16 cellular contexts compared by ENCODE assay signal in genomic region chr5:30069441-30070263, GRCh38.
"Had no signal": no experiment of that assay in that cellular context is flagged by ENCODE, and none has a peak within 500 bp of the region (broad histone marks: within the 10 kb centered on the region; RNA-seq: fewer than 3 reads in every experiment).

No MANE protein-coding gene starts in this region.

- H3K4me1 ChIP-seq: body of pancreas, heart right ventricle, transverse colon had no signal

- H3K36me3 ChIP-seq: cardiac muscle cell, heart right ventricle, transverse colon had no signal

- H3K9me3 ChIP-seq: body of pancreas, transverse colon had no signal

- DNase-seq: activated effector memory CD4-positive, alpha-beta T cell treated with anti-CD3 and anti-CD28 coated beads, Interleukin-2, amount 50 U/mL, for 16 hours; activated naive CD4-positive, alpha-beta T cell treated with anti-CD3 and anti-CD28 coated beads, Interleukin-2, amount 50 U/mL, for 16 hours; activated naive CD8-positive, alpha-beta T cell treated with anti-CD3 and anti-CD28 coated beads, Interleukin-2, amount 50 U/mL, for 24 hours; activated T-cell treated with anti-CD3 and anti-CD28 coated beads, Interleukin-2, amount 50 U/mL, for 48 hours; body of pancreas; heart right ventricle; islet precursor cell; left colon; nephron progenitor cell; nucleus accumbens; stimulated activated CD4-positive, alpha-beta T cell treated with anti-CD3 and anti-CD28 coated beads, Interleukin-4, amount 100 ng/mL, for 4 hours; T1000; transverse colon had no signal

- ATAC-seq: activated naive CD8-positive, alpha-beta T cell treated with anti-CD3 and anti-CD28 coated beads, Interleukin-2, amount 50 U/mL, for 24 hours; body of pancreas; heart right ventricle; left colon; WTC11 had no signal

- H3K27me3 ChIP-seq: body of pancreas, cardiac muscle cell, heart right ventricle, transverse colon had no signal

- H3K27ac Mint-ChIP-seq: activated naive CD8-positive, alpha-beta T cell treated with anti-CD3 and anti-CD28 coated beads, Interleukin-2, amount 50 U/mL, for 24 hours; nephron progenitor cell; T-helper 1 cell treated with Interleukin-12 subunit alpha and Interleukin-12 subunit beta and Interleukin-4 antibody, amounts not matched to agents 30 μg/mL and 1 μg/mL, for 36 hours; WTC11 had no signal

- H3K9me3 Mint-ChIP-seq: nephron progenitor cell had no signal

- H3K4me3 ChIP-seq: body of pancreas, cardiac muscle cell, heart right ventricle, transverse colon had no signal

- H3K4me1 Mint-ChIP-seq: activated naive CD8-positive, alpha-beta T cell treated with anti-CD3 and anti-CD28 coated beads, Interleukin-2, amount 50 U/mL, for 24 hours; nephron progenitor cell; WTC11 had no signal

- H3K27ac ChIP-seq: body of pancreas, cardiac muscle cell, heart right ventricle, transverse colon had no signal

- H3K4me3 Mint-ChIP-seq: activated naive CD8-positive, alpha-beta T cell treated with anti-CD3 and anti-CD28 coated beads, Interleukin-2, amount 50 U/mL, for 24 hours; nephron progenitor cell; T-helper 1 cell treated with Interleukin-12 subunit alpha and Interleukin-12 subunit beta and Interleukin-4 antibody, amounts not matched to agents 30 μg/mL and 1 μg/mL, for 36 hours; WTC11 had no signal

- H3K27me3 Mint-ChIP-seq: activated naive CD8-positive, alpha-beta T cell treated with anti-CD3 and anti-CD28 coated beads, Interleukin-2, amount 50 U/mL, for 24 hours had no signal

- H3K36me3 Mint-ChIP-seq: WTC11 had no signal
